4 cellular contexts compared by ENCODE assay signal in genomic region chr3:63746211-63746610, GRCh38.
"Had no signal": no experiment of that assay in that cellular context is flagged by ENCODE, and none has a peak within 500 bp of the region (broad histone marks: within the 10 kb centered on the region; RNA-seq: fewer than 3 reads in every experiment).

No MANE protein-coding gene starts in this region.

- H3K27ac ChIP-seq: HL-60 had no signal

- DNase-seq: IMR-90, KBM-7 had no signal

- H3K4me3 ChIP-seq: K562 had no signal
